In genomic region chr16:3142327-3142726, GRCh38 we compare ENCODE assay signal across 21 cellular contexts. TPM values are rescaled to one million over a fixed set of nuclear protein-coding genes. Genes with fewer than 3 reads are reported as not detected.
DNase-seq lines count a peak whose midpoint lies in the region; ATAC-seq and TF ChIP-seq lines count a peak whose summit lies in the region.
"Had no signal": no experiment of that assay in that cellular context is flagged by ENCODE, and none has a peak within 500 bp of the region (broad histone marks: within the 10 kb centered on the region; RNA-seq: fewer than 3 reads in every experiment).

No MANE protein-coding gene starts in this region.

- H3K36me3 Mint-ChIP-seq in glutamatergic neuron (ENCODE audit: unreplicated experiment) (peaks cover 6% of the 10 kb centered on the region), neural crest cell (ENCODE audit: low read depth) (peaks cover 5% of the 10 kb centered on the region)

- H4K20me1 ChIP-seq in OCI-LY7 (ENCODE audit: insufficient read depth, low read length): no peaks in the 10 kb centered on the region

- 95 to 98% (median 97%) methylated on average over 22 of the region's 22 CpGs for WGBS in spleen, 5 donors

- H3K4me1 ChIP-seq in OCI-LY7 (ENCODE audit: insufficient read depth, low read length, poor library complexity, severe bottlenecking) (no peaks in the 10 kb centered on the region), spleen (peaks cover 0 to 30% (median 12%) of the 10 kb centered on the region in 6 donors)

- H3K4me1 Mint-ChIP-seq in glutamatergic neuron (ENCODE audit: low read depth, unreplicated experiment) (peaks cover 10% of the 10 kb centered on the region), neural crest cell (no peaks in the 10 kb centered on the region)

- H3K36me3 ChIP-seq in OCI-LY7 (ENCODE audit: insufficient read depth, low read length) (peaks cover 6% of the 10 kb centered on the region; the same call in 1 of the 2 replicates), spleen (peaks cover 0 to 59% (median 49%) of the 10 kb centered on the region in 6 donors)
- H3K36me3 ChIP-seq: SJCRH30 had no signal

- no peak for TF ChIP-seq POLR2A in spleen (IDR thresholded peaks at IDR 0.05)

- H3K9me3 Mint-ChIP-seq in glutamatergic neuron (ENCODE audit: unreplicated experiment): peaks cover 6% of the 10 kb centered on the region
- H3K9me3 Mint-ChIP-seq in neural crest cell: no peaks in the 10 kb centered on the region

- H3K27me3 ChIP-seq in spleen (replicated peaks in 1 of 7): no peaks in the 10 kb centered on the region

- TF ChIP-seq CTCF in OCI-LY7 (conservative IDR thresholded peaks at IDR 0.05; ENCODE audit: low read length): no peak
- no peak for TF ChIP-seq CTCF in glutamatergic neuron (IDR thresholded peaks at IDR 0.05; ENCODE audit: partially characterized antibody, unreplicated experiment)
- no peak for TF ChIP-seq CTCF in neural crest cell (conservative IDR thresholded peaks at IDR 0.05)
- no peak for TF ChIP-seq CTCF in spleen (IDR thresholded peaks at IDR 0.05 in 8 of 11, conservative IDR thresholded peaks at IDR 0.05 in 3 of 11)

- H3K27me3 Mint-ChIP-seq in glutamatergic neuron (ENCODE audit: unreplicated experiment): peaks cover 11% of the 10 kb centered on the region
- H3K27me3 Mint-ChIP-seq in neural crest cell (ENCODE audit: low read depth): no peaks in the 10 kb centered on the region

- H3K27ac Mint-ChIP-seq in glutamatergic neuron (ENCODE audit: unreplicated experiment) (peak overlapping the region; percentile 17), neural crest cell (ENCODE audit: unreplicated experiment) (no peak overlapping the region)
- H3K27ac Mint-ChIP-seq: GM23338 had no signal

- intact Hi-C loops in OCI-LY7 (cut with micrococcal nuclease; ENCODE audit: unreplicated experiment): no loop called here
- intact Hi-C loops in spleen (cut with DNase I; ENCODE audit: low total_unique reads): no loop called here
- intact Hi-C loops in left colon (cut with DNase I, micrococcal nuclease): no loop called here

- no peaks in the 10 kb centered on the region for H3K9me2 ChIP-seq in OCI-LY7 (ENCODE audit: insufficient read depth, low read length)

- no peak for ATAC-seq in HG02678 (IDR thresholded peaks at IDR 0.05; ENCODE audit: unreplicated experiment)
- no peak for ATAC-seq in left colon
- ATAC-seq: GM23338, HCT116 had no signal

- no peaks in the 10 kb centered on the region for H3K79me2 ChIP-seq in OCI-LY7 (ENCODE audit: insufficient read depth, low read depth, low read length)

- H3K27ac ChIP-seq in OCI-LY7 (ENCODE audit: low read depth, low read length, poor library complexity, severe bottlenecking): no peak overlapping the region
- H3K27ac ChIP-seq in spleen: no peak overlapping the region
- H3K27ac ChIP-seq: BLaER1 treated with 17β-estradiol and CSF1 and Interleukin-3, amounts not matched to agents 10 nM and 100 nM; KMS-11; PC-9; RWPE1; SJCRH30 had no signal

- POLR2A ChIA-PET in OCI-LY7 (lab: Charles Lee): no interaction called here

- H3K4me3 ChIP-seq in OCI-LY7 (ENCODE audit: low read depth, low read length, poor library complexity, severe bottlenecking): no peak overlapping the region
- no peak overlapping the region for H3K4me3 ChIP-seq in spleen
- H3K4me3 ChIP-seq: BLaER1 treated with 17β-estradiol and CSF1 and Interleukin-3, amounts not matched to agents 10 nM and 100 nM; GM23338; PC-9; SJCRH30 had no signal

- H3K4me3 Mint-ChIP-seq in glutamatergic neuron (ENCODE audit: unreplicated experiment) (no peak overlapping the region), neural crest cell (peak overlapping the region; percentile 62)
- H3K4me3 Mint-ChIP-seq: GM23338 had no signal

- DNase-seq in OCI-LY7 (ENCODE audit: low spot score) (no peak), glutamatergic neuron (no peak), neural crest cell (ENCODE audit: low read depth, low spot score) (no peak), spleen (peak; percentile 59), left colon (no peak)
- no peak for DNase-seq in activated CD4-positive, alpha-beta T cell treated with anti-CD3 and anti-CD28 coated beads for 1 hour
- DNase-seq: MV-4-11, NCI-H1417, NCI-H187, NCI-H2107, NCI-H2227 treated with DMSO at 0.1 percent for 48 hours, NCI-H524, NCI-H82, SJCRH30 had no signal

- H3K4me2 ChIP-seq in OCI-LY7 (ENCODE audit: low read length): no peak overlapping the region
- H3K4me2 ChIP-seq: BLaER1 treated with 17β-estradiol and CSF1 and Interleukin-3, amounts not matched to agents 10 nM and 100 nM; GM23338; KMS-11; PC-9 had no signal

- CTCF ChIA-PET in OCI-LY7 (lab: Charles Lee; ENCODE audit: unreplicated experiment): no interaction called here

- TSS peak; percentile 29 for BruUV-seq in OCI-LY7 (replicated peaks; lab: Mats Ljungman, UMichigan)

- no peak overlapping the region for H2AFZ ChIP-seq in OCI-LY7 (ENCODE audit: low read length)
- H2AFZ ChIP-seq: GM23338, PC-9 had no signal

- H3K9me3 ChIP-seq in OCI-LY7 (ENCODE audit: low read length) (no peaks in the 10 kb centered on the region), spleen (no peaks in the 10 kb centered on the region)
- H3K9me3 ChIP-seq: BLaER1 treated with 17β-estradiol and CSF1 and Interleukin-3, amounts not matched to agents 10 nM and 100 nM; SJCRH30 had no signal

RNA-seq across cellular contexts. Expression of gene ZNF213, which starts 7.5 kb away (rescaled TPM):
- 3.4 and 4.8 TPM in 2 replicates for total RNA-seq in OCI-LY7 (2014; rRNA removed; shearing (Covaris generic))
- total RNA-seq in OCI-LY7 (2022): 8.5 and 9.1 TPM in 2 replicates
- 18.7 TPM for total RNA-seq in glutamatergic neuron (ENCODE audit: unreplicated experiment)
- total RNA-seq in neural crest cell: 14.9 and 15.9 TPM in 2 replicates
- total RNA-seq in spleen: 10 to 100 TPM in 1 of 7 donors, 1 to 10 TPM in 6; 6.8 to 11.4 (median 7.9) TPM
- 1 to 10 TPM; 2.4 to 5.9 (median 2.9) TPM for polyA plus RNA-seq in spleen
- total RNA-seq in left colon: 10 to 100 TPM; 12.3 to 13.8 TPM

RNA-seq across cellular contexts. Expression of gene ZNF205, which starts 29.9 kb away (rescaled TPM):
- total RNA-seq in OCI-LY7 (2014; rRNA removed; shearing (Covaris generic)): 0.67 and 1.2 TPM in 2 replicates
- total RNA-seq in OCI-LY7 (2022) (0.30 TPM in 1 of 2 replicates, not detected in the other), glutamatergic neuron (ENCODE audit: unreplicated experiment) (31.6 TPM), neural crest cell (19.7 and 21.1 TPM in 2 replicates), spleen (10 to 100 TPM in 1 of 7 donors, 1 to 10 TPM in 6; 4.1 to 10.4 (median 5.3) TPM), left colon (1 to 10 TPM; 8.2 to 9.6 TPM)
- polyA plus RNA-seq in spleen: 10 to 100 TPM in 1 of 3 donors, 1 to 10 TPM in 2; 3.5 to 14.2 (median 6.9) TPM

RNA-seq across cellular contexts. Expression of gene ZSCAN10, which starts 43.2 kb away (rescaled TPM):
- total RNA-seq in OCI-LY7 (2014; rRNA removed; shearing (Covaris generic)): 0.09 TPM in 1 of 2 replicates, not detected in the other
- total RNA-seq in OCI-LY7 (2022) (0.49 and 0.72 TPM in 2 replicates), glutamatergic neuron (ENCODE audit: unreplicated experiment) (0.74 TPM), neural crest cell (not detected in 2 replicates), spleen (under 1 TPM in 1 of 7 donors, not detected in 6; 0.85 TPM), left colon (not detected)
- polyA plus RNA-seq in spleen: under 1 TPM in 2 of 3 donors, not detected in 1; 0.02 to 0.06 TPM
- total RNA-seq: PC-9 had no signal

RNA-seq across cellular contexts. Expression of gene OR1F1, which starts 45.7 kb away (rescaled TPM):
- total RNA-seq in OCI-LY7 (2014; rRNA removed; shearing (Covaris generic)): not detected in 2 replicates
- not detected in 2 replicates for total RNA-seq in OCI-LY7 (2022)
- total RNA-seq in glutamatergic neuron (ENCODE audit: unreplicated experiment): not detected
- total RNA-seq in neural crest cell: 0.35 TPM in 1 of 2 replicates, not detected in the other
- not detected for total RNA-seq in spleen
- polyA plus RNA-seq in spleen: not detected
- total RNA-seq in left colon: not detected
- polyA plus RNA-seq: GM23338 had no signal
